ENCODE assay signal across 8 cellular contexts in genomic region chr22:28883917-28884753, GRCh38. TPM values are rescaled to one million over a fixed set of nuclear protein-coding genes. Genes with fewer than 3 reads are reported as not detected.
DNase-seq lines count a peak whose midpoint lies in the region; ATAC-seq, FAIRE-seq and TF ChIP-seq lines count a peak whose summit lies in the region.

No MANE protein-coding gene starts in this region.

- peak overlapping the region in 1 of 2 donors; percentile 34 for H3K4me3 ChIP-seq in CD4-positive, alpha-beta memory T cell (ENCODE audit: low read length in 2 of 2)
- H3K4me3 ChIP-seq in bronchial epithelial cell (ENCODE audit: low read depth, low read length) = peak overlapping the region; percentile 55

- POLR2A ChIA-PET in CD4-positive, alpha-beta memory T cell (lab: Charles Lee; ENCODE audit: partially characterized antibody) = interaction anchor here (1.2 to 2.4 kb wide), 5 partner anchors 65 to 188 kb away, joined by 3 to 14 read pairs (median 4); partner anchors contain the start of genes KREMEN1 and XBP1

- ATAC-seq in HG02973 (IDR thresholded peaks at IDR 0.05; ENCODE audit: unreplicated experiment) (peak; percentile 22), left colon (peak; percentile 1), HG02884 (IDR thresholded peaks at IDR 0.05; ENCODE audit: unreplicated experiment) (no peak)

- H3K27ac Mint-ChIP-seq in CD4-positive, alpha-beta memory T cell = peak overlapping the region in 5 of 7 donors; percentile 18 to 85 (median 60)

- H3K4me1 ChIP-seq in CD4-positive, alpha-beta memory T cell (ENCODE audit: insufficient read depth, low read length) = peaks cover 15% of the 10 kb centered on the region

- peak; percentile 34 for TF ChIP-seq CTCF in bronchial epithelial cell (IDR thresholded peaks at IDR 0.05; ENCODE audit: insufficient read depth, low read length, severe bottlenecking)

- H3K27me3 ChIP-seq in CD4-positive, alpha-beta memory T cell (ENCODE audit: insufficient read depth, low read length) = no peaks in the 10 kb centered on the region
- H3K27me3 ChIP-seq in bronchial epithelial cell (ENCODE audit: control insufficient read depth, insufficient read depth, low read length) = no peaks in the 10 kb centered on the region

- H3K36me3 Mint-ChIP-seq in CD4-positive, alpha-beta memory T cell = no peaks in the 10 kb centered on the region

- no peak for FAIRE-seq in bronchial epithelial cell (lab: Jason Lieb, UNC)

- DNase-seq in CD4-positive, alpha-beta memory T cell = peak; percentile 39 to 64 (median 46)
- DNase-seq in T1000 (lab: John Stamatoyannopoulos, UW) (peak; percentile 6), bronchial epithelial cell (ENCODE audit: low read depth) (no peak), left colon (peak; percentile 41 to 54), middle frontal gyrus (ENCODE audit: extremely low spot score, low spot score) (no peak)
- peak; percentile 17 for DNase-seq in stimulated activated CD8-positive, alpha-beta memory T cell treated with anti-CD3 and anti-CD28 coated beads, Interleukin-12 subunit alpha, Interleukin-12 subunit beta, amount 100 ng/mL, for 4 hours (ENCODE audit: low read depth)

- intact Hi-C loops in CD4-positive, alpha-beta memory T cell (cut with micrococcal nuclease) = loop anchor here (1.0 to 2.0 kb wide), 5 partner anchors 84 to 965 kb away; partner anchors contain the start of genes CCDC117, HSCB, PITPNB and XBP1
- intact Hi-C loops in left colon (cut with DNase I, micrococcal nuclease) = no loop called here

- no peaks in the 10 kb centered on the region for H3K9me3 Mint-ChIP-seq in CD4-positive, alpha-beta memory T cell

- H3K4me3 Mint-ChIP-seq in CD4-positive, alpha-beta memory T cell = peak overlapping the region; percentile 61 to 86 (median 80)

- H3K27me3 Mint-ChIP-seq in CD4-positive, alpha-beta memory T cell = peaks cover 5 to 7% of the 10 kb centered on the region in 2 donors

- no peaks in the 10 kb centered on the region for H3K36me3 ChIP-seq in CD4-positive, alpha-beta memory T cell (ENCODE audit: insufficient read depth, low read length)
- no peaks in the 10 kb centered on the region for H3K36me3 ChIP-seq in bronchial epithelial cell (ENCODE audit: control insufficient read depth, insufficient read depth, low read length)

- CTCF ChIA-PET in CD4-positive, alpha-beta memory T cell (lab: Charles Lee; ENCODE audit: partially characterized antibody) = no interaction called here

- no peaks in the 10 kb centered on the region for H3K9me3 ChIP-seq in CD4-positive, alpha-beta memory T cell (ENCODE audit: control insufficient read depth in 1 of 2, low read length in 2 of 2)

- peaks cover 9 to 32% (median 21%) of the 10 kb centered on the region in 4 donors for H3K4me1 Mint-ChIP-seq in CD4-positive, alpha-beta memory T cell

- H3K27ac ChIP-seq in CD4-positive, alpha-beta memory T cell (ENCODE audit: low read depth, low read length) = no peak overlapping the region

RNA-seq across cellular contexts. Expression of gene ZNRF3, which starts 0.8 kb away (rescaled TPM):
- total RNA-seq in CD4-positive, alpha-beta memory T cell = under 1 TPM; 0.70 to 0.89 TPM
- polyA plus RNA-seq in CD4-positive, alpha-beta memory T cell = under 1 TPM in 1 of 2 donors, not detected in 1; 0.11 TPM
- total RNA-seq in bronchial epithelial cell (3.4 and 3.7 TPM in 2 replicates), left colon (1 to 10 TPM; 6.2 to 7.0 TPM)

Comparison
In these comparisons a context has a peak if more than half of its experiments do, and no peak if none do; other contexts are left out.
1. DNase-seq: peak in CD4-positive, alpha-beta memory T cell (5 of 5), T1000 (single experiment), left colon (2 of 2) and stimulated activated CD8-positive, alpha-beta memory T cell treated with anti-CD3 and anti-CD28 coated beads, Interleukin-12 subunit alpha, Interleukin-12 subunit beta, amount 100 ng/mL, for 4 hours (single experiment); none in bronchial epithelial cell (single experiment) and middle frontal gyrus (single experiment).